Comparison of ENCODE assay signal across 35 cellular contexts in the genomic region with DNA sequence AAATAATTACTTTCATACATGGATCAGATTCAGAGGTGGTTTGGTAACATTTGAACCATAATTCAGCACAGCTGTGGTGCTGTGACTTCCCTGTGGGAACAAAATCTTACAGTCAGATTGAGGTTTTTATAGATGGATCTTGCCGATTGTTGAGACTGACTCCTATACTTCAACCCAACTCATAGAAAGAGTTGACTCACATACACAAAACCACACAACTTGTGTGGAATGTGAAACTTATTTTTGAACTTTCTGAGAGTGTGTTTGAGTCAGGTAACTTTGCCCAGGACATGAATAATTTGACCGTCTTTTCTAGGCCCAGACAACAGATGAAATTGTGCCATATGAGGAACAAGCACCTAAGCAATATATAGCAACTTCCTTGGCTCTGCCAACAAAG.
"Had no signal": no experiment of that assay in that cellular context is flagged by ENCODE, and none has a peak within 500 bp of the region (broad histone marks: within the 10 kb centered on the region; RNA-seq: fewer than 3 reads in every experiment).

No MANE protein-coding gene starts in this region.

- DNase-seq: Karpas-422, Kasumi-1, KG1, MG63, MM.1S, MV-4-11, NCI-H1048, NCI-H1092, NCI-H1092 treated with DMSO at 0.1 percent for 48 hours, NCI-H1105, NCI-H1105 treated with DMSO at 0.1 percent for 48 hours, NCI-H1417, NCI-H1417 treated with DMSO at 0.1 percent for 48 hours, NCI-H1436, NCI-H1436 treated with DMSO at 0.1 percent for 48 hours, NCI-H146, NCI-H1694, NCI-H1694 treated with DMSO at 0.1 percent for 48 hours, NCI-H187, NCI-H187 treated with DMSO at 0.1 percent for 48 hours, NCI-H1930, NCI-H2029, NCI-H2029 treated with DMSO at 0.1 percent for 48 hours, NCI-H2081, NCI-H2081 treated with DMSO at 0.1 percent for 48 hours, NCI-H2107, NCI-H2171, NCI-H2171 treated with DMSO at 0.1 percent for 48 hours, NCI-H2227 treated with DMSO at 0.1 percent for 48 hours, NCI-H226, NCI-H345, NCI-H446, NCI-H446 treated with DMSO at 0.1 percent for 48 hours, NCI-H510A had no signal

- H3K4me3 ChIP-seq: MG63 had no signal

- H3K27ac ChIP-seq: KMS-11 had no signal

- H3K36me3 ChIP-seq: MG63 had no signal

- H3K27me3 ChIP-seq: MG63 had no signal

- H3K9me3 ChIP-seq: MG63 had no signal
